1 cellular context compared by ENCODE assay signal in the genomic region with DNA sequence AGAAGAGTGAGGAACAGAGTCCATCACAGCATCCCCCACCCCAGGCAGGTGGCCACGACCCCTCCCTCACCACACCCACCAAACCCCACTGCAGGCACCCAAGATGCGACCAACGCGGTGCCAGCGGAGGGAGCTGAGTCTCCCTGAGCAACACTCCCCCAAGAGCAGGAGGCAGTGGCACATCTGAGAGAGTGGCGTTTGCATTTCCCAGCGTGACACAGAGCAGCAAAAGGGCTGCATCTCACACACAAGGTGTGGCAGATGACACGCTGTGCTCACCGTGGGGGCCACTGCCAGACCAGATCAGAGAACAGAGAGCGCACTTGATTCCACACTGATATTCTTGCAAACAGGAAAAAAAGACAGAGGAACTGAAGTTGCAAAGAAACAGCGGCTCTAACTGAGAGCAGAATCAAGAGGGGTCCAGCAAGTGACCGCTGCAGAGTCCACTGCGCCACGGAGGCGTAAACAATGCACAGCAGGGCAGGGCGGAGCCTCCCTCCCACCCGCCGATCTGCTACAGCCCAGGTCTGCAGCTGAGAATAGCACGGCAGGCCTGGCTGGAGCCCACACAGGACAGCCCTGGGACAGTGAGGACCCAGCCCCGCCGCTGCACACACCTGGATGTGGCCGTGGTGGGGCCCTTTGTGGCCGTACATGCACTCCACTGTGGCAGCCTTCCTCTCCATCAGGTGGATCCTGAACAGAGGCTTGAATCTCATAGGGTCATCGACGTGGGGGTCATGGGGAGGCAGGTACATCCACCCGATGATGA.
TF ChIP-seq lines count a peak whose summit lies in the region.

No MANE protein-coding gene starts in this region.

TF ChIP-seq in WTC11, 78 proteins besides CTCF, POLR2A, EP300 and RAD21 (continued from another document):
- TF ChIP-seq, protein P1, sequence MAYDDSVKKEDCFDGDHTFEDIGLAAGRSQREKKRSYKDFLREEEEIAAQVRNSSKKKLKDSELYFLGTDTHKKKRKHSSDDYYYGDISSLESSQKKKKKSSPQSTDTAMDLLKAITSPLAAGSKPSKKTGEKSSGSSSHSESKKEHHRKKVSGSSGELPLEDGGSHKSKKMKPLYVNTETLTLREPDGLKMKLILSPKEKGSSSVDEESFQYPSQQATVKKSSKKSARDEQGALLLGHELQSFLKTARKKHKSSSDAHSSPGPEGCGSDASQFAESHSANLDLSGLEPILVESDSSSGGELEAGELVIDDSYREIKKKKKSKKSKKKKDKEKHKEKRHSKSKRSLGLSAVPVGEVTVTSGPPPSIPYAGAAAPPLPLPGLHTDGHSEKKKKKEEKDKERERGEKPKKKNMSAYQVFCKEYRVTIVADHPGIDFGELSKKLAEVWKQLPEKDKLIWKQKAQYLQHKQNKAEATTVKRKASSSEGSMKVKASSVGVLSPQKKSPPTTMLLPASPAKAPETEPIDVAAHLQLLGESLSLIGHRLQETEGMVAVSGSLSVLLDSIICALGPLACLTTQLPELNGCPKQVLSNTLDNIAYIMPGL (CRISPR knock-in tag; IDR thresholded peaks at IDR 0.05), result no peak
- TF ChIP-seq CBFB (CRISPR knock-in tag; IDR thresholded peaks at IDR 0.05; ENCODE audit: low read depth) (no peak), PRRX2 (CRISPR knock-in tag; IDR thresholded peaks at IDR 0.05) (no peak), GTF2I (CRISPR knock-in tag; conservative IDR thresholded peaks at IDR 0.05) (no peak), ZNF396 (CRISPR knock-in tag; IDR thresholded peaks at IDR 0.05; ENCODE audit: borderline replicate concordance) (no peak), NFATC4 (CRISPR knock-in tag; IDR thresholded peaks at IDR 0.05) (no peak), SMAD4 (CRISPR knock-in tag; IDR thresholded peaks at IDR 0.05) (no peak), EMX1 (CRISPR knock-in tag; IDR thresholded peaks at IDR 0.05) (no peak), ZNF263 (CRISPR knock-in tag; IDR thresholded peaks at IDR 0.05; ENCODE audit: low read depth) (no peak), TP53 (CRISPR knock-in tag; IDR thresholded peaks at IDR 0.05) (no peak), IRF2 (CRISPR knock-in tag; IDR thresholded peaks at IDR 0.05; ENCODE audit: borderline replicate concordance, low read depth) (no peak), RELA (CRISPR knock-in tag; IDR thresholded peaks at IDR 0.05; ENCODE audit: borderline replicate concordance) (no peak)
- TF ChIP-seq, protein P2, sequence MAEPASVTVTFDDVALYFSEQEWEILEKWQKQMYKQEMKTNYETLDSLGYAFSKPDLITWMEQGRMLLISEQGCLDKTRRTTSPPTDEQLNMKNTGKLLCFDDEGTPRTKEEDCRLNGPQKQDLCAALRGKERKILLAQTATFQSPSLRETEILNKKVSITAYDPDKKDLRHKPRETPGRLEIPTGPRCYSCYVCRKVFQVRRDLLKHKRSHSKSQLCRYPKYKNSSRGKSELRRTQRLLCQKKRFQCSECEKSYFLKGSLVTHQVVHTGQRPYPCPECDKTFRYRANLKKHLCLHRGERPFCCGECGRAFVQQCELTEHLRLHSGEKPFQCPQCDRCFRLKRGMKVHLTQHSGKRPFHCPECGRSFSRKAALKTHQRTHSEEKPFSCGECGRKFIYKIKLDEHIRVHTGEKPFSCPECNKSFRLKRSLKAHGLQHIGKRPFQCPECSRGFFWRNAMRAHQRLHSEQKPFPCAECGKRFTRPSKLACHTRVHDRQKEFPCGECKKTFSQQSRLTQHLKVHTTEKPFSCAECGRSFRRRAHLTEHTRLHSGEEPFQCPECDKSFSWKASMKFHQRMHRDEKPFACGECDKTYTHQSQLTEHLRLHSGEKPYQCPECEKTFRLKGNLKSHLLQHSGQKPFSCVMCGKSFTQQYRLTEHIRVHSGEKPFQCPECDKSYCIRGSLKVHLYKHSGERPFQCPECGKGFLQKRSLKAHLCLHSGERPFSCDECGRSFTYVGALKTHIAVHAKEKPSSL (CRISPR knock-in tag; conservative IDR thresholded peaks at IDR 0.05), result no peak
- TF ChIP-seq, protein P3, sequence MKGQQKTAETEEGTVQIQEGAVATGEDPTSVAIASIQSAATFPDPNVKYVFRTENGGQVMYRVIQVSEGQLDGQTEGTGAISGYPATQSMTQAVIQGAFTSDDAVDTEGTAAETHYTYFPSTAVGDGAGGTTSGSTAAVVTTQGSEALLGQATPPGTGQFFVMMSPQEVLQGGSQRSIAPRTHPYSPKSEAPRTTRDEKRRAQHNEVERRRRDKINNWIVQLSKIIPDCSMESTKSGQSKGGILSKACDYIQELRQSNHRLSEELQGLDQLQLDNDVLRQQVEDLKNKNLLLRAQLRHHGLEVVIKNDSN (CRISPR knock-in tag; IDR thresholded peaks at IDR 0.05), result no peak
- TF ChIP-seq, protein P4, sequence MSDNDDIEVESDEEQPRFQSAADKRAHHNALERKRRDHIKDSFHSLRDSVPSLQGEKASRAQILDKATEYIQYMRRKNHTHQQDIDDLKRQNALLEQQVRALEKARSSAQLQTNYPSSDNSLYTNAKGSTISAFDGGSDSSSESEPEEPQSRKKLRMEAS (CRISPR knock-in tag; IDR thresholded peaks at IDR 0.05), result no peak
TF ChIP-seq in WTC11: peak in this region for 0.
